ENCODE assay signal across 12 cellular contexts in genomic region chr14:61720302-61720677, GRCh38. TPM values are rescaled to one million over a fixed set of nuclear protein-coding genes. Genes with fewer than 3 reads are reported as not detected.
DNase-seq lines count a peak whose midpoint lies in the region; ATAC-seq and TF ChIP-seq lines count a peak whose summit lies in the region.
"Had no signal": no experiment of that assay in that cellular context is flagged by ENCODE, and none has a peak within 500 bp of the region (broad histone marks: within the 10 kb centered on the region; RNA-seq: fewer than 3 reads in every experiment).

No MANE protein-coding gene starts in this region.

- ATAC-seq in T-helper 17 cell (peak; percentile 30), GM18517 (IDR thresholded peaks at IDR 0.05; ENCODE audit: unreplicated experiment) (no peak)
- ATAC-seq in stimulated activated naive B cell treated with anti-CD40 and anti-IgM and Interleukin-4, amounts not matched to agents 10 μg/mL and 1 μg/mL and 100 μg/mL, for 72 hours (replicated peaks), result peak; percentile 59 to 61

- no peaks in the 10 kb centered on the region for H3K9me3 Mint-ChIP-seq in activated naive CD4-positive, alpha-beta T cell treated with anti-CD3 and anti-CD28 coated beads for 36 hours
- H3K9me3 Mint-ChIP-seq in stimulated activated naive B cell treated with anti-CD40 and anti-IgM and Interleukin-4, amounts not matched to agents 10 μg/mL and 1 μg/mL and 100 μg/mL, for 72 hours, result no peaks in the 10 kb centered on the region

- intact Hi-C loops in activated naive CD4-positive, alpha-beta T cell treated with anti-CD3 and anti-CD28 coated beads for 36 hours (cut with micrococcal nuclease), result no loop called here

- peak overlapping the region; percentile 56 for H3K27ac Mint-ChIP-seq in activated naive CD4-positive, alpha-beta T cell treated with anti-CD3 and anti-CD28 coated beads for 36 hours
- peak overlapping the region; percentile 88 for H3K27ac Mint-ChIP-seq in T-helper 17 cell
- peak overlapping the region; percentile 69 for H3K27ac Mint-ChIP-seq in stimulated activated naive B cell treated with anti-CD40 and anti-IgM and Interleukin-4, amounts not matched to agents 10 μg/mL and 1 μg/mL and 100 μg/mL, for 72 hours

- no peak for DNase-seq in activated naive CD4-positive, alpha-beta T cell treated with anti-CD3 and anti-CD28 coated beads for 36 hours
- no peak for DNase-seq in activated naive CD4-positive, alpha-beta T cell treated with anti-CD3 and anti-CD28 coated beads, Interleukin-2, amount 50 U/mL, for 16 hours
- DNase-seq in T-helper 17 cell, result no peak
- DNase-seq in fibroblast of pulmonary artery (ENCODE audit: low read depth), result no peak
- DNase-seq in stimulated activated naive B cell treated with anti-CD40 and anti-IgM and Interleukin-4, amounts not matched to agents 10 μg/mL and 1 μg/mL and 100 μg/mL, for 72 hours, result no peak
- DNase-seq in anterior cingulate cortex (lab: John Stamatoyannopoulos, UW), result no peak
- DNase-seq in DMS79 (lab: John Stamatoyannopoulos, UW), result no peak
- DNase-seq: AML-193, mammary epithelial cell, MV-4-11, NCI-H526 had no signal

- no peaks in the 10 kb centered on the region for H3K27me3 Mint-ChIP-seq in activated naive CD4-positive, alpha-beta T cell treated with anti-CD3 and anti-CD28 coated beads for 36 hours (ENCODE audit: low read depth)
- no peaks in the 10 kb centered on the region for H3K27me3 Mint-ChIP-seq in T-helper 17 cell
- H3K27me3 Mint-ChIP-seq in stimulated activated naive B cell treated with anti-CD40 and anti-IgM and Interleukin-4, amounts not matched to agents 10 μg/mL and 1 μg/mL and 100 μg/mL, for 72 hours, result no peaks in the 10 kb centered on the region

- no peak for TF ChIP-seq CTCF in fibroblast of pulmonary artery (IDR thresholded peaks at IDR 0.05; ENCODE audit: low read length, missing control alignments)

- H3K36me3 Mint-ChIP-seq in activated naive CD4-positive, alpha-beta T cell treated with anti-CD3 and anti-CD28 coated beads for 36 hours (ENCODE audit: low read depth), result peaks cover 48% of the 10 kb centered on the region
- H3K36me3 Mint-ChIP-seq in T-helper 17 cell (ENCODE audit: low read depth), result peaks cover 8% of the 10 kb centered on the region
- peaks cover 15 to 36% of the 10 kb centered on the region in 2 donors for H3K36me3 Mint-ChIP-seq in stimulated activated naive B cell treated with anti-CD40 and anti-IgM and Interleukin-4, amounts not matched to agents 10 μg/mL and 1 μg/mL and 100 μg/mL, for 72 hours

- H3K4me1 Mint-ChIP-seq in activated naive CD4-positive, alpha-beta T cell treated with anti-CD3 and anti-CD28 coated beads for 36 hours (ENCODE audit: low read depth), result peaks cover 85% of the 10 kb centered on the region
- peaks cover 45% of the 10 kb centered on the region for H3K4me1 Mint-ChIP-seq in T-helper 17 cell
- H3K4me1 Mint-ChIP-seq in stimulated activated naive B cell treated with anti-CD40 and anti-IgM and Interleukin-4, amounts not matched to agents 10 μg/mL and 1 μg/mL and 100 μg/mL, for 72 hours, result peaks cover 36 to 61% of the 10 kb centered on the region in 2 donors

- H3K4me3 Mint-ChIP-seq in activated naive CD4-positive, alpha-beta T cell treated with anti-CD3 and anti-CD28 coated beads for 36 hours, result peak overlapping the region; percentile 46
- peak overlapping the region; percentile 62 for H3K4me3 Mint-ChIP-seq in T-helper 17 cell
- peak overlapping the region; percentile 39 to 50 for H3K4me3 Mint-ChIP-seq in stimulated activated naive B cell treated with anti-CD40 and anti-IgM and Interleukin-4, amounts not matched to agents 10 μg/mL and 1 μg/mL and 100 μg/mL, for 72 hours

- H3K4me3 ChIP-seq in fibroblast of pulmonary artery (replicated peaks; ENCODE audit: low read depth, low read length), result peak overlapping the region; percentile 33

- no peaks in the 10 kb centered on the region for H3K9me3 ChIP-seq in T-helper 17 cell (ENCODE audit: control insufficient read depth, low read length, poor library complexity, severe bottlenecking)

- CTCF ChIA-PET in activated naive CD4-positive, alpha-beta T cell treated with anti-CD3 and anti-CD28 coated beads for 36 hours (lab: Charles Lee), result interaction anchor here (0.6 to 1.4 kb wide), 4 partner anchors 29 to 256 kb away, joined by 3 to 4 read pairs (median 4); no protein-coding TSS in a partner anchor

RNA-seq across cellular contexts. Expression of gene HIF1A, which starts 25.0 kb away (rescaled TPM):
- 100 to 1,000 TPM; 398 to 417 TPM for total RNA-seq in activated naive CD4-positive, alpha-beta T cell treated with anti-CD3 and anti-CD28 coated beads for 36 hours
- 100 to 1,000 TPM; 175 to 204 TPM for total RNA-seq in T-helper 17 cell

RNA-seq across cellular contexts. Expression of gene SNAPC1, which starts 41.9 kb away (rescaled TPM):
- 1 to 10 TPM; 8.7 to 9.2 TPM for total RNA-seq in activated naive CD4-positive, alpha-beta T cell treated with anti-CD3 and anti-CD28 coated beads for 36 hours
- 1 to 10 TPM; 3.3 to 4.3 TPM for total RNA-seq in T-helper 17 cell
